ENCODE assay signal across 1 cellular context in the genomic region with DNA sequence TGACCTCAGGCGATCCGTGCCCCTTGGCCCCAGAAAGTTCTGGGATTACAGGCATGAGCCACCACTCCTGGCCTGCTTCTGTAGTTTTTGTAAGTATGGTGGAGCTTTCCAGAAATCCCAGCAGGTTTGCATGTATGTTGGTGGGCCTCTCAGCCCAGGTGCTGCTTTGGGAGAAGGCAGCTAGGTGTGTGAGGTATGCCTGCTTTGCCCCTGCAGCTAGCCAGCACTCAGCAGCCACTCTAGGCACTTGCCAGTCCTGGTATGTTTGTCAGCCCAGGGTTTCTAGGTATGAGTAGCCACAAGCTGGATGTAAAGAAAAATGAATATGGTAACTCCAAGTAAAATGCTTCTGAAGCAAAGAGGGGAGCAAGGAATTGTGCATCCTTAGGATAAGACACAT.
TF ChIP-seq lines count a peak whose summit lies in the region.

No MANE protein-coding gene starts in this region.

TF ChIP-seq in GM12878, 131 proteins besides CTCF, POLR2A, EP300 and RAD21:
- TF ChIP-seq, protein P1, sequence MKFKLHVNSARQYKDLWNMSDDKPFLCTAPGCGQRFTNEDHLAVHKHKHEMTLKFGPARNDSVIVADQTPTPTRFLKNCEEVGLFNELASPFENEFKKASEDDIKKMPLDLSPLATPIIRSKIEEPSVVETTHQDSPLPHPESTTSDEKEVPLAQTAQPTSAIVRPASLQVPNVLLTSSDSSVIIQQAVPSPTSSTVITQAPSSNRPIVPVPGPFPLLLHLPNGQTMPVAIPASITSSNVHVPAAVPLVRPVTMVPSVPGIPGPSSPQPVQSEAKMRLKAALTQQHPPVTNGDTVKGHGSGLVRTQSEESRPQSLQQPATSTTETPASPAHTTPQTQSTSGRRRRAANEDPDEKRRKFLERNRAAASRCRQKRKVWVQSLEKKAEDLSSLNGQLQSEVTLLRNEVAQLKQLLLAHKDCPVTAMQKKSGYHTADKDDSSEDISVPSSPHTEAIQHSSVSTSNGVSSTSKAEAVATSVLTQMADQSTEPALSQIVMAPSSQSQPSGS (IDR thresholded peaks at IDR 0.05; ENCODE audit: low read length), result no peak
- TF ChIP-seq IRF4 (IDR thresholded peaks at IDR 0.05; ENCODE audit: low read depth, low read length) (no peak), PRDM15 (CRISPR knock-in tag; IDR thresholded peaks at IDR 0.05) (no peak), SMAD5 (IDR thresholded peaks at IDR 0.05; ENCODE audit: low read depth) (no peak), NR2C2 (IDR thresholded peaks at IDR 0.05; ENCODE audit: borderline replicate concordance, control insufficient read depth, insufficient read length, low read depth) (no peak), SUZ12 (IDR thresholded peaks at IDR 0.05; ENCODE audit: unreplicated experiment) (no peak), EZH2 (IDR thresholded peaks at IDR 0.05; ENCODE audit: borderline replicate concordance, control insufficient read depth, low read depth, low read length) (no peak), RB1 (IDR thresholded peaks at IDR 0.05; ENCODE audit: borderline replicate concordance) (no peak), IKZF2 (IDR thresholded peaks at IDR 0.05) (no peak), HDAC6 (IDR thresholded peaks at IDR 0.05; ENCODE audit: unreplicated experiment) (no peak), WRNIP1 (IDR thresholded peaks at IDR 0.05; ENCODE audit: borderline replicate concordance, low read depth, low read length) (no peak), SMC3 (IDR thresholded peaks at IDR 0.05; ENCODE audit: borderline replicate concordance, low read length) (no peak), EED (IDR thresholded peaks at IDR 0.05; ENCODE audit: low read depth) (no peak)
- TF ChIP-seq, protein P2, sequence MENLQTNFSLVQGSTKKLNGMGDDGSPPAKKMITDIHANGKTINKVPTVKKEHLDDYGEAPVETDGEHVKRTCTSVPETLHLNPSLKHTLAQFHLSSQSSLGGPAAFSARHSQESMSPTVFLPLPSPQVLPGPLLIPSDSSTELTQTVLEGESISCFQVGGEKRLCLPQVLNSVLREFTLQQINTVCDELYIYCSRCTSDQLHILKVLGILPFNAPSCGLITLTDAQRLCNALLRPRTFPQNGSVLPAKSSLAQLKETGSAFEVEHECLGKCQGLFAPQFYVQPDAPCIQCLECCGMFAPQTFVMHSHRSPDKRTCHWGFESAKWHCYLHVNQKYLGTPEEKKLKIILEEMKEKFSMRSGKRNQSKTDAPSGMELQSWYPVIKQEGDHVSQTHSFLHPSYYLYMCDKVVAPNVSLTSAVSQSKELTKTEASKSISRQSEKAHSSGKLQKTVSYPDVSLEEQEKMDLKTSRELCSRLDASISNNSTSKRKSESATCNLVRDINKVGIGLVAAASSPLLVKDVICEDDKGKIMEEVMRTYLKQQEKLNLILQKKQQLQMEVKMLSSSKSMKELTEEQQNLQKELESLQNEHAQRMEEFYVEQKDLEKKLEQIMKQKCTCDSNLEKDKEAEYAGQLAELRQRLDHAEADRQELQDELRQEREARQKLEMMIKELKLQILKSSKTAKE (IDR thresholded peaks at IDR 0.05; ENCODE audit: low read depth, poor library complexity, severe bottlenecking), result no peak
